Comparison of ENCODE assay signal across 15 cellular contexts in the genomic region with DNA sequence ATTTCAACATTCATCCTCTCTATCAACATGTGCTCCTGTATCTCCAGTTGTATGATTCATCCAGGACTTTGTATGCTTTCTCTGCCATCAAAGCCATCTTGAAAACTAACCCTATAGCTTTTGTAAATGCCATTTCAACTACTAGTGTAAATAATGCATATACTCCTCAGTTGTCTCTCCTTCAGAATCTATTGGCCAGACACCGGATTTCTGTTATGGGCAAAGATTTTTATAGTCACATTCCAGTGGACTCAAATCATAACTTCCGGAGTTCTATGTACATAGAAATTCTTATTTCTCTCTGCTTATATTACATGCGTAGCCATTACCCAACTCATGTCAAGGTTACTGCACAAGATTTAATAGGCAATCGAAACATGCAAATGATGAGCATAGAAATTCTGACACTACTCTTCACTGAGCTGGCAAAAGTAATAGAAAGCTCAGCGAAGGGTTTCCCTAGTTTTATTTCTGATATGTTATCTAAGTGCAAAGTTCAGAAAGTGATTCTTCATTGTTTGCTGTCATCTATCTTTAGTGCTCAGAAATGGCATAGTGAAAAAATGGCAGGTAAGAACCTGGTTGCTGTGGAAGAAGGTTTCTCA. TPM values are rescaled to one million over a fixed set of nuclear protein-coding genes. Genes with fewer than 3 reads are reported as not detected.
DNase-seq lines count a peak whose midpoint lies in the region; ATAC-seq, FAIRE-seq and TF ChIP-seq lines count a peak whose summit lies in the region.
"Had no signal": no experiment of that assay in that cellular context is flagged by ENCODE, and none has a peak within 500 bp of the region (broad histone marks: within the 10 kb centered on the region; RNA-seq: fewer than 3 reads in every experiment).

No MANE protein-coding gene starts in this region.

- H3K27me3 ChIP-seq in PC-3 (ENCODE audit: low read length), result no peaks in the 10 kb centered on the region
- no peaks in the 10 kb centered on the region for H3K27me3 ChIP-seq in bronchial epithelial cell (ENCODE audit: control insufficient read depth, insufficient read depth, low read length)
- H3K27me3 ChIP-seq: BLaER1 had no signal

- CTCF ChIA-PET in PC-3 (lab: Charles Lee), result no interaction called here

- BruUV-seq in PC-3 (replicated peaks; lab: Mats Ljungman, UMichigan), result no TSS peak

- peak overlapping the region; percentile 18; the same call in 1 of the 2 replicates for H3K4me2 ChIP-seq in PC-3 (ENCODE audit: low read length)
- H3K4me2 ChIP-seq: BLaER1 had no signal

- TF ChIP-seq POLR2A in H54 (IDR thresholded peaks at IDR 0.05; ENCODE audit: low read depth, low read length), result no peak

- H4K20me1 ChIP-seq in PC-3 (ENCODE audit: low read length), result no peaks in the 10 kb centered on the region
- H4K20me1 ChIP-seq: BLaER1 had no signal

- H3K36me3 ChIP-seq in PC-3 (ENCODE audit: low read depth, low read length) (0 out of 2 replicates have a peak, but pooled peaks cover 3% of the 10 kb centered on the region), bronchial epithelial cell (ENCODE audit: control insufficient read depth, insufficient read depth, low read length) (peaks cover 5% of the 10 kb centered on the region)

- FAIRE-seq in H54 (lab: Jason Lieb, UNC) (peak; percentile 53), bronchial epithelial cell (lab: Jason Lieb, UNC) (no peak)

- H3K9me2 ChIP-seq in PC-3 (replicated peaks; ENCODE audit: low read length), result no peaks in the 10 kb centered on the region

- peaks cover 16% of the 10 kb centered on the region for H3K4me1 ChIP-seq in PC-3 (ENCODE audit: insufficient read depth, low read length)
- H3K4me1 ChIP-seq: BLaER1 had no signal

- intact Hi-C loops in PC-3 (cut with micrococcal nuclease) (no loop called here), left colon (cut with DNase I, micrococcal nuclease) (no loop called here), left ventricle myocardium superior (cut with micrococcal nuclease) (no loop called here), cardiac septum (cut with DNase I) (no loop called here)

- H3K79me2 ChIP-seq in PC-3 (ENCODE audit: low read length), result no peaks in the 10 kb centered on the region

- ATAC-seq in PC-3 (peak; percentile 92), left colon (peak; percentile 88), left ventricle myocardium superior (no peak), GM19463 (IDR thresholded peaks at IDR 0.05; ENCODE audit: unreplicated experiment) (no peak)
- ATAC-seq: CD8-positive, alpha-beta T cell had no signal

- H3K4me3 ChIP-seq in PC-3 (ENCODE audit: low read length) (no peak overlapping the region), bronchial epithelial cell (ENCODE audit: low read depth, low read length) (no peak overlapping the region)
- H3K4me3 ChIP-seq: BLaER1 had no signal

- H2AFZ ChIP-seq in PC-3 (ENCODE audit: low read length), result 0 out of 2 replicates have a peak overlapping the region, but pooled peaks have one; percentile 4

- TF ChIP-seq CTCF in PC-3 (conservative IDR thresholded peaks at IDR 0.05; ENCODE audit: low read depth, low read length), result no peak
- no peak for TF ChIP-seq CTCF in bronchial epithelial cell (IDR thresholded peaks at IDR 0.05; ENCODE audit: insufficient read depth, low read length, severe bottlenecking)

- H3K9ac ChIP-seq in PC-3 (ENCODE audit: low read length), result no peak overlapping the region
- H3K9ac ChIP-seq: BLaER1 had no signal

- POLR2A ChIA-PET in PC-3 (lab: Charles Lee; ENCODE audit: unreplicated experiment), result interaction anchor here (0.5 kb wide), 1 partner anchor 1309 kb away, joined by 4 read pairs; no protein-coding TSS in a partner anchor

- DNase-seq in H54 (ENCODE audit: insufficient read length, low spot score), result no peak
- peak; percentile 73 for DNase-seq in PC-3
- peak; percentile 4 for DNase-seq in bronchial epithelial cell (ENCODE audit: low read depth)
- no peak for DNase-seq in left colon
- no peak for DNase-seq in left ventricle myocardium superior
- no peak for DNase-seq in activated naive CD4-positive, alpha-beta T cell (lab: John Stamatoyannopoulos, UW)
- no peak for DNase-seq in cardiac septum (ENCODE audit: low spot score)
- DNase-seq: 8988T; Calu3; CD8-positive, alpha-beta T cell; DMS79 treated with DMSO at 0.1 percent for 48 hours; GF-D8; HCEC 1CT had no signal

- no peaks in the 10 kb centered on the region for H3F3A ChIP-seq in PC-3 (ENCODE audit: low read length, unreplicated experiment)

- no peaks in the 10 kb centered on the region for H3K9me3 ChIP-seq in PC-3 (ENCODE audit: low read length)
- H3K9me3 ChIP-seq: BLaER1 had no signal

- H3K27ac ChIP-seq in PC-3 (ENCODE audit: low read length), result peak overlapping the region; percentile 34; the same call in 1 of the 2 replicates
- H3K27ac ChIP-seq: BLaER1 had no signal

RNA-seq across cellular contexts. Expression of a gene that starts 54.8 kb away (rescaled TPM):
- 17.0 and 25.2 TPM in 2 replicates for total RNA-seq in PC-3 (2014; rRNA removed)
- 97.7 and 101 TPM in 2 replicates for total RNA-seq in bronchial epithelial cell
- total RNA-seq in left colon, result 10 to 100 TPM; 36.8 to 46.7 TPM
- total RNA-seq in left ventricle myocardium superior, result 13.2 TPM
- total RNA-seq in cardiac septum, result 23.8 TPM

RNA-seq across cellular contexts. Expression of a gene that starts 54.9 kb away (rescaled TPM):
- 0.63 and 1.3 TPM in 2 replicates for total RNA-seq in PC-3 (2014; rRNA removed)
- 1.8 and 2.9 TPM in 2 replicates for total RNA-seq in bronchial epithelial cell
- total RNA-seq in left colon, result 1 to 10 TPM; 2.8 to 3.3 TPM
- total RNA-seq in left ventricle myocardium superior, result 2.8 TPM
- total RNA-seq in cardiac septum, result 3.2 TPM

Comparison
In these comparisons a context has a peak if more than half of its experiments do, and no peak if none do; other contexts are left out.
1. DNase-seq: peak in PC-3 (single experiment) and bronchial epithelial cell (single experiment); none in H54 (single experiment), left colon (0 of 2), left ventricle myocardium superior (single experiment), activated naive CD4-positive, alpha-beta T cell (0 of 4) and cardiac septum (single experiment).
2. ATAC-seq: peak in PC-3 (single experiment) and left colon (single experiment); none in left ventricle myocardium superior (single experiment) and GM19463 (single experiment).